Comparison of ENCODE assay signal across 17 cellular contexts in genomic region chr22:26570126-26570525, GRCh38. TPM values are rescaled to one million over a fixed set of nuclear protein-coding genes. Genes with fewer than 3 reads are reported as not detected.
DNase-seq lines count a peak whose midpoint lies in the region; ATAC-seq and TF ChIP-seq lines count a peak whose summit lies in the region.
"Had no signal": no experiment of that assay in that cellular context is flagged by ENCODE, and none has a peak within 500 bp of the region (broad histone marks: within the 10 kb centered on the region; RNA-seq: fewer than 3 reads in every experiment).

No MANE protein-coding gene starts in this region.

- H3K4me1 ChIP-seq in left lung: peaks cover 8 to 78% of the 10 kb centered on the region in 2 donors
- peaks cover 12% of the 10 kb centered on the region for H3K4me1 ChIP-seq in vagina

- no peak for ATAC-seq in activated naive CD8-positive, alpha-beta T cell treated with anti-CD3 and anti-CD28 coated beads, Interleukin-2, amount 10 ng/mL, durations not matched to agents 7 days and 5 days (ENCODE audit: low read depth)
- peak; percentile 48 for ATAC-seq in left lung
- no peak for ATAC-seq in stimulated activated effector memory CD8-positive, alpha-beta T cell treated with anti-CD3 and anti-CD28 coated beads, Interleukin-12 subunit alpha, Interleukin-12 subunit beta, amount 100 ng/mL, for 72 hours

- no peaks in the 10 kb centered on the region for H3K27me3 Mint-ChIP-seq in activated CD4-positive, alpha-beta T cell treated with anti-CD3 and anti-CD28 coated beads, Interleukin-2, amount 10 ng/mL, durations not matched to agents 24 days and 14 days
- H3K27me3 Mint-ChIP-seq in activated naive CD8-positive, alpha-beta T cell treated with anti-CD3 and anti-CD28 coated beads, Interleukin-2, amount 10 ng/mL, durations not matched to agents 7 days and 5 days: no peaks in the 10 kb centered on the region

- H3K4me3 Mint-ChIP-seq in activated CD4-positive, alpha-beta T cell treated with anti-CD3 and anti-CD28 coated beads, Interleukin-2, amount 10 ng/mL, durations not matched to agents 24 days and 14 days: no peak overlapping the region
- H3K4me3 Mint-ChIP-seq in activated naive CD8-positive, alpha-beta T cell treated with anti-CD3 and anti-CD28 coated beads, Interleukin-2, amount 10 ng/mL, durations not matched to agents 7 days and 5 days: no peak overlapping the region
- H3K4me3 Mint-ChIP-seq in stimulated activated effector memory CD8-positive, alpha-beta T cell treated with anti-CD3 and anti-CD28 coated beads, Interleukin-12 subunit alpha, Interleukin-12 subunit beta, amount 100 ng/mL, for 72 hours: no peak overlapping the region
- H3K4me3 Mint-ChIP-seq: HFFc6 had no signal

- TF ChIP-seq CTCF in left lung (IDR thresholded peaks at IDR 0.05) (no peak), vagina (IDR thresholded peaks at IDR 0.05) (no peak)

- no peak for TF ChIP-seq POLR2A in vagina (IDR thresholded peaks at IDR 0.05)

- peaks cover 46% of the 10 kb centered on the region for H3K4me1 Mint-ChIP-seq in activated CD4-positive, alpha-beta T cell treated with anti-CD3 and anti-CD28 coated beads, Interleukin-2, amount 10 ng/mL, durations not matched to agents 24 days and 14 days
- peaks cover 55% of the 10 kb centered on the region for H3K4me1 Mint-ChIP-seq in activated naive CD8-positive, alpha-beta T cell treated with anti-CD3 and anti-CD28 coated beads, Interleukin-2, amount 10 ng/mL, durations not matched to agents 7 days and 5 days
- H3K4me1 Mint-ChIP-seq in stimulated activated effector memory CD8-positive, alpha-beta T cell treated with anti-CD3 and anti-CD28 coated beads, Interleukin-12 subunit alpha, Interleukin-12 subunit beta, amount 100 ng/mL, for 72 hours: peaks cover 88% of the 10 kb centered on the region

- no peaks in the 10 kb centered on the region for H3K9me3 Mint-ChIP-seq in activated CD4-positive, alpha-beta T cell treated with anti-CD3 and anti-CD28 coated beads, Interleukin-2, amount 10 ng/mL, durations not matched to agents 24 days and 14 days
- H3K9me3 Mint-ChIP-seq in activated naive CD8-positive, alpha-beta T cell treated with anti-CD3 and anti-CD28 coated beads, Interleukin-2, amount 10 ng/mL, durations not matched to agents 7 days and 5 days: no peaks in the 10 kb centered on the region
- no peaks in the 10 kb centered on the region for H3K9me3 Mint-ChIP-seq in stimulated activated effector memory CD8-positive, alpha-beta T cell treated with anti-CD3 and anti-CD28 coated beads, Interleukin-12 subunit alpha, Interleukin-12 subunit beta, amount 100 ng/mL, for 72 hours
- H3K9me3 Mint-ChIP-seq: HFFc6 had no signal

- intact Hi-C loops in activated CD4-positive, alpha-beta T cell treated with anti-CD3 and anti-CD28 coated beads, Interleukin-2, amount 10 ng/mL, durations not matched to agents 24 days and 14 days (cut with micrococcal nuclease): no loop called here
- intact Hi-C loops in left lung (cut with DNase I) (no loop called here), vagina (cut with DNase I) (no loop called here)

- peak overlapping the region; percentile 67 for H3K27ac Mint-ChIP-seq in activated CD4-positive, alpha-beta T cell treated with anti-CD3 and anti-CD28 coated beads, Interleukin-2, amount 10 ng/mL, durations not matched to agents 24 days and 14 days
- H3K27ac Mint-ChIP-seq in activated naive CD8-positive, alpha-beta T cell treated with anti-CD3 and anti-CD28 coated beads, Interleukin-2, amount 10 ng/mL, durations not matched to agents 7 days and 5 days: peak overlapping the region; percentile 23
- peak overlapping the region; percentile 92 for H3K27ac Mint-ChIP-seq in stimulated activated effector memory CD8-positive, alpha-beta T cell treated with anti-CD3 and anti-CD28 coated beads, Interleukin-12 subunit alpha, Interleukin-12 subunit beta, amount 100 ng/mL, for 72 hours
- H3K27ac Mint-ChIP-seq: HFFc6 had no signal

- H3K36me3 ChIP-seq in left lung (peaks cover 0 to 7% of the 10 kb centered on the region in 2 donors), vagina (no peaks in the 10 kb centered on the region)
- H3K36me3 ChIP-seq: sigmoid colon had no signal

- POLR2A ChIA-PET in activated naive CD8-positive, alpha-beta T cell treated with anti-CD3 and anti-CD28 coated beads, Interleukin-2, amount 10 ng/mL, durations not matched to agents 7 days and 5 days (lab: Charles Lee): no interaction called here

- H3K27me3 ChIP-seq in left lung: no peaks in the 10 kb centered on the region
- H3K27me3 ChIP-seq in vagina: no peaks in the 10 kb centered on the region
- H3K27me3 ChIP-seq: heart right ventricle, sigmoid colon had no signal

- peak overlapping the region in 1 of 2 donors; percentile 25 for H3K27ac ChIP-seq in left lung
- no peak overlapping the region for H3K27ac ChIP-seq in vagina
- H3K27ac ChIP-seq: sigmoid colon had no signal

- H3K4me3 ChIP-seq in left lung (no peak overlapping the region), vagina (no peak overlapping the region)
- H3K4me3 ChIP-seq: heart right ventricle, sigmoid colon had no signal

- no peak for DNase-seq in activated CD4-positive, alpha-beta T cell treated with anti-CD3 and anti-CD28 coated beads, Interleukin-2, amount 10 ng/mL, durations not matched to agents 24 days and 14 days
- no peak for DNase-seq in activated CD4-positive, alpha-beta T cell treated with anti-CD3 and anti-CD28 coated beads, Interleukin-2, amount 50 U/mL, for 4 hours
- no peak for DNase-seq in activated naive CD8-positive, alpha-beta T cell treated with anti-CD3 and anti-CD28 coated beads, Interleukin-2, amount 10 ng/mL, durations not matched to agents 7 days and 5 days
- no peak for DNase-seq in left lung
- DNase-seq in stimulated activated effector memory CD8-positive, alpha-beta T cell treated with anti-CD3 and anti-CD28 coated beads, Interleukin-12 subunit alpha, Interleukin-12 subunit beta, amount 100 ng/mL, for 72 hours (ENCODE audit: low spot score in 2 of 2): no peak
- no peak for DNase-seq in NCI-H226
- no peak for DNase-seq in vagina (ENCODE audit: extremely low spot score in 2 of 2)
- DNase-seq in NCI-H1930 (lab: John Stamatoyannopoulos, UW): no peak
- DNase-seq: DMS79, heart right ventricle, HFFc6, KG1, NCI-H2029, sigmoid colon, T-helper 2 cell had no signal

- peaks cover 22% of the 10 kb centered on the region for H3K36me3 Mint-ChIP-seq in activated CD4-positive, alpha-beta T cell treated with anti-CD3 and anti-CD28 coated beads, Interleukin-2, amount 10 ng/mL, durations not matched to agents 24 days and 14 days (ENCODE audit: low read depth)
- peaks cover 30% of the 10 kb centered on the region for H3K36me3 Mint-ChIP-seq in activated naive CD8-positive, alpha-beta T cell treated with anti-CD3 and anti-CD28 coated beads, Interleukin-2, amount 10 ng/mL, durations not matched to agents 7 days and 5 days
- H3K36me3 Mint-ChIP-seq in stimulated activated effector memory CD8-positive, alpha-beta T cell treated with anti-CD3 and anti-CD28 coated beads, Interleukin-12 subunit alpha, Interleukin-12 subunit beta, amount 100 ng/mL, for 72 hours: peaks cover 25% of the 10 kb centered on the region

- H3K9me3 ChIP-seq in left lung (no peaks in the 10 kb centered on the region), vagina (no peaks in the 10 kb centered on the region)
- H3K9me3 ChIP-seq: heart right ventricle, sigmoid colon had no signal

RNA-seq across cellular contexts. Expression of gene TPST2, which starts 19.8 kb away (rescaled TPM):
- total RNA-seq in activated CD4-positive, alpha-beta T cell treated with anti-CD3 and anti-CD28 coated beads, Interleukin-2, amount 10 ng/mL, durations not matched to agents 24 days and 14 days: 30.0 and 33.5 TPM in 2 replicates
- 10 to 100 TPM; 54.8 to 58.5 TPM for total RNA-seq in activated naive CD8-positive, alpha-beta T cell treated with anti-CD3 and anti-CD28 coated beads, Interleukin-2, amount 10 ng/mL, durations not matched to agents 7 days and 5 days
- total RNA-seq in left lung (10 to 100 TPM; 51.4 to 69.0 TPM), vagina (96.3 TPM)

RNA-seq across cellular contexts. Expression of gene CRYBB1, which starts 47.7 kb away (rescaled TPM):
- total RNA-seq in activated CD4-positive, alpha-beta T cell treated with anti-CD3 and anti-CD28 coated beads, Interleukin-2, amount 10 ng/mL, durations not matched to agents 24 days and 14 days: not detected in 2 replicates
- total RNA-seq in activated naive CD8-positive, alpha-beta T cell treated with anti-CD3 and anti-CD28 coated beads, Interleukin-2, amount 10 ng/mL, durations not matched to agents 7 days and 5 days: not detected
- 1 to 10 TPM; 1.0 to 1.3 TPM for total RNA-seq in left lung
- total RNA-seq in vagina: not detected
- total RNA-seq: activated CD8-positive, alpha-beta memory T cell treated with anti-CD3 and anti-CD28 coated beads for 36 hours; HFFc6 had no signal

RNA-seq across cellular contexts. Expression of gene CRYBA4, which starts 51.6 kb away (rescaled TPM):
- total RNA-seq in activated CD4-positive, alpha-beta T cell treated with anti-CD3 and anti-CD28 coated beads, Interleukin-2, amount 10 ng/mL, durations not matched to agents 24 days and 14 days: not detected in 2 replicates
- not detected for total RNA-seq in activated naive CD8-positive, alpha-beta T cell treated with anti-CD3 and anti-CD28 coated beads, Interleukin-2, amount 10 ng/mL, durations not matched to agents 7 days and 5 days
- not detected for total RNA-seq in left lung
- total RNA-seq in vagina: not detected
- total RNA-seq: activated CD8-positive, alpha-beta memory T cell treated with anti-CD3 and anti-CD28 coated beads for 36 hours; HFFc6; mesenteric fat pad; sigmoid colon had no signal

RNA-seq across cellular contexts. Expression of gene TFIP11, which starts 57.9 kb away (rescaled TPM):
- total RNA-seq in activated CD4-positive, alpha-beta T cell treated with anti-CD3 and anti-CD28 coated beads, Interleukin-2, amount 10 ng/mL, durations not matched to agents 24 days and 14 days: 51.2 and 56.3 TPM in 2 replicates
- total RNA-seq in activated naive CD8-positive, alpha-beta T cell treated with anti-CD3 and anti-CD28 coated beads, Interleukin-2, amount 10 ng/mL, durations not matched to agents 7 days and 5 days: 10 to 100 TPM; 64.6 to 67.9 TPM
- total RNA-seq in left lung: 10 to 100 TPM; 32.1 to 39.2 TPM
- total RNA-seq in vagina: 23.1 TPM

Comparison
In these comparisons a context has a peak if more than half of its experiments do, and no peak if none do; other contexts are left out.
1. H3K27ac Mint-ChIP-seq: peak in every context shown above with its lines; median percentile 92 in stimulated activated effector memory CD8-positive, alpha-beta T cell treated with anti-CD3 and anti-CD28 coated beads, Interleukin-12 subunit alpha, Interleukin-12 subunit beta, amount 100 ng/mL, for 72 hours; 67 in activated CD4-positive, alpha-beta T cell treated with anti-CD3 and anti-CD28 coated beads, Interleukin-2, amount 10 ng/mL, durations not matched to agents 24 days and 14 days; 23 in activated naive CD8-positive, alpha-beta T cell treated with anti-CD3 and anti-CD28 coated beads, Interleukin-2, amount 10 ng/mL, durations not matched to agents 7 days and 5 days.